Comparison of ENCODE assay signal across 18 cellular contexts in genomic region chr3:38143511-38143910, GRCh38. TPM values are rescaled to one million over a fixed set of nuclear protein-coding genes. Genes with fewer than 3 reads are reported as not detected.
A peak's percentile ranks its signal among the peaks of the same experiment; 100 is the strongest.
DNase-seq lines count a peak whose midpoint lies in the region; TF ChIP-seq lines count a peak whose summit lies in the region.
"Had no signal": no experiment of that assay in that cellular context is flagged by ENCODE, and none has a peak within 500 bp of the region (broad histone marks: within the 10 kb centered on the region; RNA-seq: fewer than 3 reads in every experiment).

No MANE protein-coding gene starts in this region.

- peaks cover 33% of the 10 kb centered on the region for H4K20me1 ChIP-seq in BLaER1

- H3K4me3 ChIP-seq in BLaER1 (no peak overlapping the region), HEK293 (ENCODE audit: low read depth, low read length) (no peak overlapping the region), endodermal cell (ENCODE audit: low read length) (no peak overlapping the region), stomach (no peak overlapping the region)
- H3K4me3 ChIP-seq: GM23248, MG63 had no signal

- CTCF ChIA-PET in HEK293 (lab: Yijun Ruan, JAX): no interaction called here

- TF ChIP-seq POLR2A in stomach (IDR thresholded peaks at IDR 0.05): no peak

- no peak for TF ChIP-seq EP300 in stomach (IDR thresholded peaks at IDR 0.05)

- peaks cover 28% of the 10 kb centered on the region for H3K9me3 ChIP-seq in BLaER1
- H3K9me3 ChIP-seq in HEK293 (ENCODE audit: control insufficient read depth, insufficient read depth, low read depth, low read length): no peaks in the 10 kb centered on the region
- peaks cover 16% of the 10 kb centered on the region for H3K9me3 ChIP-seq in endodermal cell (ENCODE audit: control insufficient read depth, low read length)
- H3K9me3 ChIP-seq in stomach: peaks cover 0 to 7% (median 2%) of the 10 kb centered on the region in 4 donors
- H3K9me3 ChIP-seq: MG63 had no signal

- intact Hi-C loops in stomach (cut with DNase I; ENCODE audit: low total_unique reads): loop anchor here (10.0 kb wide), 1 partner anchor 109 kb away; the partner anchor contains the start of gene DLEC1

- no peak overlapping the region for H3K4me3 Mint-ChIP-seq in endodermal cell

- no peaks in the 10 kb centered on the region for H3K27me3 ChIP-seq in BLaER1
- no peaks in the 10 kb centered on the region for H3K27me3 ChIP-seq in endodermal cell (ENCODE audit: control insufficient read depth, insufficient read depth, low read length, poor library complexity, severe bottlenecking)
- no peaks in the 10 kb centered on the region for H3K27me3 ChIP-seq in stomach
- H3K27me3 ChIP-seq: MG63 had no signal

- H3K4me1 ChIP-seq in BLaER1 (peaks cover 58% of the 10 kb centered on the region), HEK293 (ENCODE audit: control insufficient read depth, insufficient read depth, low read length) (no peaks in the 10 kb centered on the region), endodermal cell (ENCODE audit: control insufficient read depth, insufficient read depth, low read length) (peaks cover 9% of the 10 kb centered on the region), stomach (peaks cover 11 to 28% (median 18%) of the 10 kb centered on the region in 4 donors)

- H3K36me3 ChIP-seq in BLaER1 (peaks cover 25% of the 10 kb centered on the region), HEK293 (ENCODE audit: control insufficient read depth in 2 of 2, insufficient read depth in 1 of 2, low read length in 2 of 2) (no peaks in the 10 kb centered on the region), endodermal cell (ENCODE audit: control insufficient read depth, insufficient read depth, low read length) (peaks cover 10% of the 10 kb centered on the region), stomach (peaks cover 15 to 25% (median 23%) of the 10 kb centered on the region in 4 donors)
- H3K36me3 ChIP-seq: MG63 had no signal

- H3K9ac ChIP-seq in BLaER1: no peak overlapping the region
- no peak overlapping the region for H3K9ac ChIP-seq in endodermal cell (ENCODE audit: extremely low read depth, low read length, poor library complexity, severe bottlenecking)
- H3K9ac ChIP-seq: GM23248 had no signal

- H3K27ac ChIP-seq in BLaER1 (no peak overlapping the region), HEK293 (ENCODE audit: extremely low read depth, low read depth, low read length) (no peak overlapping the region), endodermal cell (ENCODE audit: low read depth, low read length) (no peak overlapping the region), stomach (no peak overlapping the region)
- H3K27ac ChIP-seq: GM23248 had no signal

- DNase-seq in endodermal cell: peak; percentile 29
- DNase-seq in stimulated activated CD8-positive, alpha-beta memory T cell treated with anti-CD3 and anti-CD28 coated beads, Interleukin-4, amount 100 ng/mL, for 48 hours: peak; percentile 17
- no peak for DNase-seq in stomach
- DNase-seq in NCI-H446 treated with DMSO at 0.1 percent for 48 hours (lab: John Stamatoyannopoulos, UW): no peak
- DNase-seq in middle frontal gyrus (ENCODE audit: extremely low spot score, low spot score): no peak
- DNase-seq: DMS79 treated with DMSO at 0.1 percent for 48 hours, GM23248, HCEC 1CT, Karpas-422, MG63, NCI-H1048, NCI-H1436, NCI-H2029, OCI-M1, SIG-M5 had no signal

- POLR2A ChIA-PET in HEK293 (lab: Yijun Ruan, JAX): no interaction called here

- H3K4me2 ChIP-seq in BLaER1: peak overlapping the region; percentile 60

- H3K9me3 Mint-ChIP-seq in endodermal cell: peaks cover 6% of the 10 kb centered on the region

- no peak overlapping the region for H3K27ac Mint-ChIP-seq in endodermal cell

- peaks cover 12% of the 10 kb centered on the region for H3K36me3 Mint-ChIP-seq in endodermal cell (ENCODE audit: low read depth)

- WGBS in endodermal cell (ENCODE audit: insufficient coverage in 1 of 2, insufficient read length in 1 of 2), 2 experiments: 76 to 77% methylated on average over 3 of the region's 3 CpGs
- WGBS in stomach, 5 donors: 66 to 79% (median 72%) methylated on average over 3 of the region's 3 CpGs

- TF ChIP-seq CTCF in HEK293 (tag by site-specific recombination; IDR thresholded peaks at IDR 0.05) (no peak), endodermal cell (conservative IDR thresholded peaks at IDR 0.05) (no peak), stomach (IDR thresholded peaks at IDR 0.05) (no peak)

- H3K4me1 Mint-ChIP-seq in endodermal cell: peaks cover 13% of the 10 kb centered on the region

- peaks cover 4% of the 10 kb centered on the region for H3K27me3 Mint-ChIP-seq in endodermal cell (ENCODE audit: insufficient read depth)
- H3K27me3 Mint-ChIP-seq: IgD-negative memory B cell had no signal

TF ChIP-seq in HEK293, 187 proteins besides CTCF, POLR2A, EP300 and RAD21:
- TF ChIP-seq ZNF341 (tag by site-specific recombination; IDR thresholded peaks at IDR 0.05; ENCODE audit: low read depth): peak; percentile 40
- TF ChIP-seq, protein P1, sequence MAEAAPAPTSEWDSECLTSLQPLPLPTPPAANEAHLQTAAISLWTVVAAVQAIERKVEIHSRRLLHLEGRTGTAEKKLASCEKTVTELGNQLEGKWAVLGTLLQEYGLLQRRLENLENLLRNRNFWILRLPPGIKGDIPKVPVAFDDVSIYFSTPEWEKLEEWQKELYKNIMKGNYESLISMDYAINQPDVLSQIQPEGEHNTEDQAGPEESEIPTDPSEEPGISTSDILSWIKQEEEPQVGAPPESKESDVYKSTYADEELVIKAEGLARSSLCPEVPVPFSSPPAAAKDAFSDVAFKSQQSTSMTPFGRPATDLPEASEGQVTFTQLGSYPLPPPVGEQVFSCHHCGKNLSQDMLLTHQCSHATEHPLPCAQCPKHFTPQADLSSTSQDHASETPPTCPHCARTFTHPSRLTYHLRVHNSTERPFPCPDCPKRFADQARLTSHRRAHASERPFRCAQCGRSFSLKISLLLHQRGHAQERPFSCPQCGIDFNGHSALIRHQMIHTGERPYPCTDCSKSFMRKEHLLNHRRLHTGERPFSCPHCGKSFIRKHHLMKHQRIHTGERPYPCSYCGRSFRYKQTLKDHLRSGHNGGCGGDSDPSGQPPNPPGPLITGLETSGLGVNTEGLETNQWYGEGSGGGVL (tag by site-specific recombination; IDR thresholded peaks at IDR 0.05): no peak

RNA-seq across cellular contexts. Expression of gene MYD88, which starts 5.0 kb away (rescaled TPM):
- total RNA-seq in endodermal cell (10 to 100 TPM; 16.2 to 18.8 TPM), stomach (10 to 100 TPM in 4 of 5 donors, 1 to 10 TPM in 1; 9.0 to 67.8 (median 37.5) TPM)
- 21.5 TPM for polyA plus RNA-seq in endodermal cell (2013, experiment 1 of 2)
- polyA plus RNA-seq in endodermal cell (2013, experiment 2 of 2): 22.1 TPM
- 10 to 100 TPM; 23.0 to 42.5 (median 26.3) TPM for polyA plus RNA-seq in stomach

RNA-seq across cellular contexts. Expression of gene ACAA1, which starts 6.6 kb away (rescaled TPM):
- 10 to 100 TPM; 40.1 to 43.7 TPM for total RNA-seq in endodermal cell
- polyA plus RNA-seq in endodermal cell (2013, experiment 1 of 2): 26.1 TPM
- 20.7 TPM for polyA plus RNA-seq in endodermal cell (2013, experiment 2 of 2)
- total RNA-seq in stomach: 100 to 1,000 TPM in 2 of 5 donors, 10 to 100 TPM in 3; 44.2 to 249 (median 80.4) TPM
- polyA plus RNA-seq in stomach: 10 to 100 TPM; 60.9 to 79.1 (median 72.2) TPM

RNA-seq across cellular contexts. Expression of gene OXSR1, which starts 21.8 kb away (rescaled TPM):
- total RNA-seq in endodermal cell (10 to 100 TPM; 41.9 to 55.5 TPM), stomach (10 to 100 TPM in 4 of 5 donors, 1 to 10 TPM in 1; 7.0 to 49.9 (median 27.5) TPM)
- polyA plus RNA-seq in endodermal cell (2013, experiment 1 of 2): 51.1 TPM
- 48.7 TPM for polyA plus RNA-seq in endodermal cell (2013, experiment 2 of 2)
- polyA plus RNA-seq in stomach: 10 to 100 TPM in 2 of 3 donors, 1 to 10 TPM in 1; 9.9 to 14.5 (median 11.2) TPM

Comparison
In these comparisons a context has a peak if more than half of its experiments do, and no peak if none do; other contexts are left out.
1. DNase-seq: peak in endodermal cell (single experiment) and stimulated activated CD8-positive, alpha-beta memory T cell treated with anti-CD3 and anti-CD28 coated beads, Interleukin-4, amount 100 ng/mL, for 48 hours (single experiment); none in stomach (single experiment), NCI-H446 treated with DMSO at 0.1 percent for 48 hours (single experiment) and middle frontal gyrus (single experiment).